In genomic region chr3:133824961-133825485, GRCh38 we compare ENCODE assay signal across 27 cellular contexts.
"Had no signal": no experiment of that assay in that cellular context is flagged by ENCODE, and none has a peak within 500 bp of the region (broad histone marks: within the 10 kb centered on the region; RNA-seq: fewer than 3 reads in every experiment).

No MANE protein-coding gene starts in this region.

- H3K27ac Mint-ChIP-seq: activated CD8-positive, alpha-beta T cell treated with anti-CD3 and anti-CD28 coated beads, Interleukin-2, amount 10 ng/mL, durations not matched to agents 7 days and 5 days; activated naive CD4-positive, alpha-beta T cell treated with anti-CD3 and anti-CD28 coated beads, Interleukin-2, amount 50 U/mL, for 24 hours; activated T-cell treated with anti-CD3 and anti-CD28 coated beads, Interleukin-2, amount 50 U/mL, for 72 hours; activated T-helper 2 cell treated with anti-CD3 and anti-CD28 coated beads, Interferon-gamma antibody, Interleukin-2, Interleukin-4, amounts not matched to agents 10 μg/mL and 5 μg/mL and 100 μg/mL, durations not matched to agents 14 hours and 24 hours and 36 hours; T-helper 1 cell treated with Interleukin-12 subunit alpha and Interleukin-12 subunit beta and Interleukin-4 antibody, amounts not matched to agents 30 μg/mL and 1 μg/mL, for 36 hours; WTC11 had no signal

- H3K4me3 Mint-ChIP-seq: activated CD8-positive, alpha-beta T cell treated with anti-CD3 and anti-CD28 coated beads, Interleukin-2, amount 10 ng/mL, durations not matched to agents 7 days and 5 days; activated naive CD4-positive, alpha-beta T cell treated with anti-CD3 and anti-CD28 coated beads, Interleukin-2, amount 50 U/mL, for 24 hours; activated T-cell treated with anti-CD3 and anti-CD28 coated beads, Interleukin-2, amount 50 U/mL, for 72 hours; central memory CD8-positive, alpha-beta T cell; T-helper 1 cell treated with Interleukin-12 subunit alpha and Interleukin-12 subunit beta and Interleukin-4 antibody, amounts not matched to agents 30 μg/mL and 1 μg/mL, for 36 hours; WTC11 had no signal

- H3K9me3 ChIP-seq: breast epithelium, MG63 had no signal

- FAIRE-seq: RCC 7860 had no signal

- ATAC-seq: activated CD8-positive, alpha-beta T cell treated with anti-CD3 and anti-CD28 coated beads, Interleukin-2, amount 10 ng/mL, durations not matched to agents 7 days and 5 days; activated T-cell treated with anti-CD3 and anti-CD28 coated beads, Interleukin-2, amount 50 U/mL, for 72 hours; WTC11 had no signal

- DNase-seq: activated CD4-positive, alpha-beta T cell treated with anti-CD3 and anti-CD28 coated beads for 48 hours; activated CD4-positive, alpha-beta T cell treated with anti-CD3 and anti-CD28 coated beads, Interleukin-2, amount 50 U/mL, for 4 hours; activated CD4-positive, CD25-positive, alpha-beta regulatory T cell treated with anti-CD3 and anti-CD28 coated beads, Interleukin-2, amount 50 U/mL, for 72 hours; activated CD8-positive, alpha-beta T cell treated with anti-CD3 and anti-CD28 coated beads, Interleukin-2, amount 10 ng/mL, durations not matched to agents 7 days and 5 days; activated gamma-delta T cell treated with Interleukin-2 at 50 U/mL for 16 hours; activated T-cell treated with anti-CD3 and anti-CD28 coated beads, Interleukin-2, amount 50 U/mL, for 72 hours; aorta; MG63; MV-4-11; NCI-H1092 treated with DMSO at 0.1 percent for 48 hours; NCI-H1417 treated with DMSO at 0.1 percent for 48 hours; NCI-H1694; NCI-H2029; NCI-H2107; NCI-H2171 treated with DMSO at 0.1 percent for 48 hours; NCI-H226; NCI-H526; NCI-H774; SHP77 treated with DMSO at 0.1 percent for 48 hours; T-helper 9 cell had no signal

- H3K4me1 Mint-ChIP-seq: activated naive CD4-positive, alpha-beta T cell treated with anti-CD3 and anti-CD28 coated beads, Interleukin-2, amount 50 U/mL, for 24 hours; central memory CD8-positive, alpha-beta T cell had no signal

- H3K27me3 Mint-ChIP-seq: activated naive CD4-positive, alpha-beta T cell treated with anti-CD3 and anti-CD28 coated beads, Interleukin-2, amount 50 U/mL, for 24 hours; central memory CD8-positive, alpha-beta T cell had no signal

- H3K9me3 Mint-ChIP-seq: activated naive CD4-positive, alpha-beta T cell treated with anti-CD3 and anti-CD28 coated beads, Interleukin-2, amount 50 U/mL, for 24 hours; activated T-cell treated with anti-CD3 and anti-CD28 coated beads, Interleukin-2, amount 50 U/mL, for 72 hours; activated T-helper 2 cell treated with anti-CD3 and anti-CD28 coated beads, Interferon-gamma antibody, Interleukin-2, Interleukin-4, amounts not matched to agents 10 μg/mL and 5 μg/mL and 100 μg/mL, durations not matched to agents 14 hours and 24 hours and 36 hours; central memory CD8-positive, alpha-beta T cell; T-helper 1 cell treated with Interleukin-12 subunit alpha and Interleukin-12 subunit beta and Interleukin-4 antibody, amounts not matched to agents 30 μg/mL and 1 μg/mL, for 36 hours; WTC11 had no signal
